8 cellular contexts compared by ENCODE assay signal in genomic region chrX:49627030-49627777, GRCh38. TPM values are rescaled to one million over a fixed set of nuclear protein-coding genes. Genes with fewer than 3 reads are reported as not detected.
A peak's percentile ranks its signal among the peaks of the same experiment; 100 is the strongest.
DNase-seq lines count a peak whose midpoint lies in the region; ATAC-seq and TF ChIP-seq lines count a peak whose summit lies in the region.

No MANE protein-coding gene starts in this region.

- H3K27ac ChIP-seq in mammary epithelial cell (ENCODE audit: insufficient read depth, low read depth, low read length), result no peak overlapping the region
- H3K27ac ChIP-seq in esophagus muscularis mucosa (replicated peaks in 1 of 4), result no peak overlapping the region
- H3K27ac ChIP-seq in Peyer's patch, result no peak overlapping the region

- H3K79me2 ChIP-seq in mammary epithelial cell (ENCODE audit: insufficient read depth, low read length), result no peaks in the 10 kb centered on the region

- no peak for TF ChIP-seq EP300 in esophagus muscularis mucosa (IDR thresholded peaks at IDR 0.05)

- dilution Hi-C loops in mammary epithelial cell (cut with HindIII; ENCODE audit: low sequenced_read_pairs), result no loop called here

- TF ChIP-seq POLR2A in esophagus muscularis mucosa (IDR thresholded peaks at IDR 0.05; ENCODE audit: low read depth) (no peak), Peyer's patch (IDR thresholded peaks at IDR 0.05) (no peak)

- 82% methylated on average over 18 of the region's 36 CpGs for WGBS in mammary epithelial cell (ENCODE audit: low coverage, missing lambda C conversion rate)
- 67% methylated on average over 33 of the region's 36 CpGs for WGBS in esophagus muscularis mucosa

- H3K36me3 ChIP-seq in mammary epithelial cell (ENCODE audit: insufficient read depth, low read length) (no peaks in the 10 kb centered on the region), esophagus muscularis mucosa (no peaks in the 10 kb centered on the region), Peyer's patch (no peaks in the 10 kb centered on the region)

- intact Hi-C loops in mammary epithelial cell (cut with micrococcal nuclease), result no loop called here
- intact Hi-C loops in esophagus muscularis mucosa (cut with DNase I), result no loop called here

- no peak overlapping the region for H3K9ac ChIP-seq in mammary epithelial cell (ENCODE audit: insufficient read depth, low read length)

- H3K4me1 ChIP-seq in mammary epithelial cell (ENCODE audit: insufficient read depth, low read length) (no peaks in the 10 kb centered on the region), esophagus muscularis mucosa (no peaks in the 10 kb centered on the region), Peyer's patch (no peaks in the 10 kb centered on the region)

- in situ Hi-C loops in mammary epithelial cell (cut with MboI; ENCODE audit: low sequenced_read_pairs in 2 of 2), result no loop called here

- no TSS peak for BruUV-seq in mammary epithelial cell (replicated peaks; lab: Mats Ljungman, UMichigan)

- TF ChIP-seq CTCF in GM12872 (IDR thresholded peaks at IDR 0.05; ENCODE audit: insufficient read depth, low read depth, low read length) (peak; percentile 49), mammary epithelial cell (conservative IDR thresholded peaks at IDR 0.05 in 1 of 2, IDR thresholded peaks at IDR 0.05 in 1 of 2; ENCODE audit: extremely low read depth in 1 of 2, insufficient read depth in 1 of 2, low read depth in 1 of 2, low read length in 2 of 2) (no peak), esophagus muscularis mucosa (IDR thresholded peaks at IDR 0.05) (peak in 1 of 3 experiments; percentile 8), Peyer's patch (IDR thresholded peaks at IDR 0.05) (no peak)

- peaks cover 6% of the 10 kb centered on the region for H3K9me3 ChIP-seq in mammary epithelial cell (replicated peaks; ENCODE audit: insufficient read depth, low read length)
- peaks cover 0 to 22% (median 0%) of the 10 kb centered on the region in 4 donors for H3K9me3 ChIP-seq in esophagus muscularis mucosa
- H3K9me3 ChIP-seq in Peyer's patch, result peaks cover 0 to 8% (median 0%) of the 10 kb centered on the region in 4 donors

- CTCF ChIA-PET in mammary epithelial cell (lab: Charles Lee; ENCODE audit: low non-redundant PET), result no interaction called here

- H3K4me3 ChIP-seq in mammary epithelial cell (replicated peaks in 1 of 3; ENCODE audit: insufficient read depth in 1 of 3, low read depth in 2 of 3, low read length in 3 of 3), result no peak overlapping the region
- peak overlapping the region in 1 of 4 donors; percentile 18 for H3K4me3 ChIP-seq in esophagus muscularis mucosa
- H3K4me3 ChIP-seq in Peyer's patch, result peak overlapping the region in 1 of 4 donors; percentile 22

- no peak overlapping the region for H3K4me2 ChIP-seq in mammary epithelial cell (ENCODE audit: insufficient read depth, low read depth, low read length)

- ATAC-seq in GM19035 (IDR thresholded peaks at IDR 0.05; ENCODE audit: unreplicated experiment), result no peak
- ATAC-seq in GM21515 (IDR thresholded peaks at IDR 0.05; ENCODE audit: unreplicated experiment), result no peak

- DNase-seq in NCI-H1930 (lab: John Stamatoyannopoulos, UW) (peak; percentile 56 to 72), mammary epithelial cell (peak; percentile 1), esophagus muscularis mucosa (ENCODE audit: extremely low spot score) (no peak), Peyer's patch (no peak)
- peak; percentile 10 for DNase-seq in stimulated activated CD4-positive, alpha-beta T cell treated with anti-CD3 and anti-CD28 coated beads, Interleukin-1b, Interleukin-23, amount 100 ng/mL, for 48 hours

- H3K27me3 ChIP-seq in mammary epithelial cell (ENCODE audit: insufficient read depth, low read length), result no peaks in the 10 kb centered on the region
- H3K27me3 ChIP-seq in esophagus muscularis mucosa, result no peaks in the 10 kb centered on the region
- no peaks in the 10 kb centered on the region for H3K27me3 ChIP-seq in Peyer's patch

- H4K20me1 ChIP-seq in mammary epithelial cell (ENCODE audit: insufficient read depth, low read length), result no peaks in the 10 kb centered on the region

- no peak overlapping the region for H2AFZ ChIP-seq in mammary epithelial cell (ENCODE audit: low read depth, low read length)

RNA-seq across cellular contexts. Expression of gene GAGE1, which starts 28.4 kb away (rescaled TPM):
- total RNA-seq in mammary epithelial cell (not detected), esophagus muscularis mucosa (not detected), Peyer's patch (not detected)
- polyA plus RNA-seq in mammary epithelial cell, result not detected
- not detected for polyA minus RNA-seq in mammary epithelial cell

RNA-seq across cellular contexts. Expression of gene GAGE2A, which starts 37.9 kb away (rescaled TPM):
- total RNA-seq in mammary epithelial cell, result not detected
- polyA plus RNA-seq in mammary epithelial cell, result not detected
- polyA minus RNA-seq in mammary epithelial cell, result not detected
- not detected for total RNA-seq in esophagus muscularis mucosa
- not detected for total RNA-seq in Peyer's patch

RNA-seq across cellular contexts. Expression of gene GAGE12H, which starts 47.5 kb away (rescaled TPM):
- not detected for total RNA-seq in mammary epithelial cell
- not detected for polyA plus RNA-seq in mammary epithelial cell
- polyA minus RNA-seq in mammary epithelial cell, result not detected
- total RNA-seq in esophagus muscularis mucosa, result not detected
- not detected for total RNA-seq in Peyer's patch

RNA-seq across cellular contexts. Expression of gene GAGE12G, which starts 57.0 kb away (rescaled TPM):
- not detected for total RNA-seq in mammary epithelial cell
- not detected for polyA plus RNA-seq in mammary epithelial cell
- polyA minus RNA-seq in mammary epithelial cell, result not detected
- total RNA-seq in esophagus muscularis mucosa, result not detected
- total RNA-seq in Peyer's patch, result not detected

Comparison
In these comparisons a context has a peak if more than half of its experiments do, and no peak if none do; other contexts are left out.
1. DNase-seq: peak in NCI-H1930 (2 of 2), mammary epithelial cell (single experiment) and stimulated activated CD4-positive, alpha-beta T cell treated with anti-CD3 and anti-CD28 coated beads, Interleukin-1b, Interleukin-23, amount 100 ng/mL, for 48 hours (single experiment); none in esophagus muscularis mucosa (single experiment) and Peyer's patch (0 of 3).